Comparison of ENCODE assay signal across 25 cellular contexts in genomic region chr5:8934455-8934854, GRCh38.
"Had no signal": no experiment of that assay in that cellular context is flagged by ENCODE, and none has a peak within 500 bp of the region (broad histone marks: within the 10 kb centered on the region; RNA-seq: fewer than 3 reads in every experiment).

No MANE protein-coding gene starts in this region.

- H3K4me2 ChIP-seq: hepatocyte had no signal

- H3K27ac ChIP-seq: coronary artery, gastrocnemius medialis, heart left ventricle, hepatocyte, ovary, psoas muscle, sigmoid colon, stomach, thyroid gland had no signal

- H3K27me3 ChIP-seq: gastrocnemius medialis, heart left ventricle, hepatocyte, sigmoid colon, stomach, thyroid gland had no signal

- H3K9me3 ChIP-seq: gastrocnemius medialis, ovary, psoas muscle, sigmoid colon, thyroid gland had no signal

- ATAC-seq: gastrocnemius medialis; heart left ventricle; naive thymus-derived CD4-positive, alpha-beta T cell; psoas muscle; right cardiac atrium; stimulated activated effector memory CD8-positive, alpha-beta T cell treated with anti-CD3 and anti-CD28 coated beads, Interleukin-12 subunit alpha, Interleukin-12 subunit beta, amount 100 ng/mL, for 72 hours had no signal

- H3K36me3 Mint-ChIP-seq: stimulated activated effector memory CD8-positive, alpha-beta T cell treated with anti-CD3 and anti-CD28 coated beads, Interleukin-12 subunit alpha, Interleukin-12 subunit beta, amount 100 ng/mL, for 72 hours had no signal

- H3K4me1 ChIP-seq: gastrocnemius medialis, heart left ventricle, psoas muscle, sigmoid colon, stomach had no signal

- H3K4me1 Mint-ChIP-seq: naive thymus-derived CD4-positive, alpha-beta T cell; stimulated activated effector memory CD8-positive, alpha-beta T cell treated with anti-CD3 and anti-CD28 coated beads, Interleukin-12 subunit alpha, Interleukin-12 subunit beta, amount 100 ng/mL, for 72 hours had no signal

- H3K4me3 Mint-ChIP-seq: naive thymus-derived CD4-positive, alpha-beta T cell; nephron progenitor cell; stimulated activated effector memory CD8-positive, alpha-beta T cell treated with anti-CD3 and anti-CD28 coated beads, Interleukin-12 subunit alpha, Interleukin-12 subunit beta, amount 100 ng/mL, for 72 hours had no signal

- H3K27me3 Mint-ChIP-seq: naive thymus-derived CD4-positive, alpha-beta T cell had no signal

- DNase-seq: dermis blood vessel endothelial cell; effector memory CD4-positive, alpha-beta T cell; gastrocnemius medialis; heart left ventricle; kidney glomerular epithelial cell; mesenchymal stem cell; midbrain; naive thymus-derived CD4-positive, alpha-beta T cell; nephron progenitor cell; nucleus accumbens; ovary; posterior cingulate gyrus; psoas muscle; right cardiac atrium; sigmoid colon; stimulated activated CD4-positive, alpha-beta T cell treated with anti-CD3 and anti-CD28 coated beads, Interleukin-2, amount 100 ng/mL, for 24 hours; stimulated activated CD4-positive, alpha-beta T cell treated with anti-CD3 and anti-CD28 coated beads, Interleukin-4, amount 100 ng/mL, for 24 hours; stimulated activated naive CD4-positive, alpha-beta T cell treated with Interleukin-2 at 50 U/mL for 16 hours; stomach; thyroid gland; trophoblast cell had no signal

- H3K36me3 ChIP-seq: gastrocnemius medialis, heart left ventricle, ovary, sigmoid colon, stomach, thyroid gland had no signal

- H2AFZ ChIP-seq: hepatocyte had no signal

- H3K27ac Mint-ChIP-seq: naive thymus-derived CD4-positive, alpha-beta T cell; nephron progenitor cell; stimulated activated effector memory CD8-positive, alpha-beta T cell treated with anti-CD3 and anti-CD28 coated beads, Interleukin-12 subunit alpha, Interleukin-12 subunit beta, amount 100 ng/mL, for 72 hours had no signal

- H3K79me2 ChIP-seq: hepatocyte had no signal

- H3K4me3 ChIP-seq: coronary artery, gastrocnemius medialis, heart left ventricle, hepatocyte, lung, ovary, psoas muscle, sigmoid colon, stomach, thyroid gland had no signal
